15 cellular contexts compared by ENCODE assay signal in genomic region chr20:54267510-54268003, GRCh38. TPM values are rescaled to one million over a fixed set of nuclear protein-coding genes. Genes with fewer than 3 reads are reported as not detected.
A peak's percentile ranks its signal among the peaks of the same experiment; 100 is the strongest.
DNase-seq lines count a peak whose midpoint lies in the region; ATAC-seq and TF ChIP-seq lines count a peak whose summit lies in the region.
"Had no signal": no experiment of that assay in that cellular context is flagged by ENCODE, and none has a peak within 500 bp of the region (broad histone marks: within the 10 kb centered on the region; RNA-seq: fewer than 3 reads in every experiment).

No MANE protein-coding gene starts in this region.

- H3K9me3 Mint-ChIP-seq in MCF 10A (ENCODE audit: unreplicated experiment): peaks cover 5% of the 10 kb centered on the region
- H3K9me3 Mint-ChIP-seq: activated CD4-positive, alpha-beta T cell treated with anti-CD3 and anti-CD28 coated beads, Interleukin-2, amount 10 ng/mL, durations not matched to agents 7 days and 5 days; activated naive CD8-positive, alpha-beta T cell treated with anti-CD3 and anti-CD28 coated beads, Interleukin-2, amount 10 ng/mL, durations not matched to agents 7 days and 5 days had no signal

- DNase-seq in T47D (ENCODE audit: low read depth in 1 of 2, low spot score in 1 of 2) (peak; percentile 54 to 91), MCF 10A (ENCODE audit: unreplicated experiment) (no peak), iPS-NIHi7 (ENCODE audit: extremely low spot score) (peak; percentile 57), upper lobe of right lung (no peak), GM13976 (ENCODE audit: low spot score) (no peak)
- no peak for DNase-seq in stimulated activated CD4-positive, alpha-beta T cell treated with anti-CD3 and anti-CD28 coated beads, Interleukin-12 subunit alpha, Interleukin-12 subunit beta, amount 100 ng/mL, for 4 hours
- DNase-seq: activated CD4-positive, alpha-beta T cell treated with anti-CD3 and anti-CD28 coated beads, Interleukin-2, amount 10 ng/mL, durations not matched to agents 7 days and 5 days; activated naive CD8-positive, alpha-beta T cell treated with anti-CD3 and anti-CD28 coated beads, Interleukin-2, amount 10 ng/mL, durations not matched to agents 7 days and 5 days; NCI-H1436; OCI-M1; stimulated activated naive CD4-positive, alpha-beta T cell treated with Interleukin-2 at 50 U/mL for 16 hours had no signal

- in situ Hi-C loops in T47D (cut with HindIII; ENCODE audit: low pct_unique_long_range_greater_than_20kb, low sequenced_read_pairs) (no loop called here), GM13976 (cut with MboI; ENCODE audit: low sequenced_read_pairs, unreplicated experiment) (no loop called here)

- H3K4me1 Mint-ChIP-seq in MCF 10A (ENCODE audit: insufficient read depth, unreplicated experiment): peaks cover 11% of the 10 kb centered on the region
- H3K4me1 Mint-ChIP-seq: activated CD4-positive, alpha-beta T cell treated with anti-CD3 and anti-CD28 coated beads, Interleukin-2, amount 10 ng/mL, durations not matched to agents 7 days and 5 days; activated naive CD8-positive, alpha-beta T cell treated with anti-CD3 and anti-CD28 coated beads, Interleukin-2, amount 10 ng/mL, durations not matched to agents 7 days and 5 days; B cell had no signal

- H3K27ac ChIP-seq in VCaP (peak overlapping the region; percentile 30), upper lobe of right lung (no peak overlapping the region), gastroesophageal sphincter (no peak overlapping the region)

- TF ChIP-seq EP300 in gastroesophageal sphincter (IDR thresholded peaks at IDR 0.05): no peak

- H3K4me1 ChIP-seq in upper lobe of right lung (no peaks in the 10 kb centered on the region), gastroesophageal sphincter (no peaks in the 10 kb centered on the region)

- peak; percentile 89 for ATAC-seq in upper lobe of right lung
- ATAC-seq in gastroesophageal sphincter: no peak
- ATAC-seq: GM12878 had no signal

- POLR2A ChIA-PET in MCF 10A (lab: Yijun Ruan, JAX): no interaction called here

- 71% methylated on average over 4 of the region's 4 CpGs; no CpG with 5 or more reads in 1 of the 2 donors for WGBS in gastroesophageal sphincter (ENCODE audit: low coverage in 1 of 2), 2 donors

- BruUV-seq in MCF 10A (replicated peaks; lab: Mats Ljungman, UMichigan): no TSS peak

- H3K4me3 ChIP-seq in upper lobe of right lung: no peak overlapping the region
- no peak overlapping the region for H3K4me3 ChIP-seq in gastroesophageal sphincter
- H3K4me3 ChIP-seq: GM12878 had no signal

- TF ChIP-seq CTCF in MCF 10A (IDR thresholded peaks at IDR 0.05; ENCODE audit: unreplicated experiment) (no peak), VCaP (conservative IDR thresholded peaks at IDR 0.05) (no peak), upper lobe of right lung (IDR thresholded peaks at IDR 0.05) (no peak), gastroesophageal sphincter (IDR thresholded peaks at IDR 0.05) (no peak), GM13976 (IDR thresholded peaks at IDR 0.05; ENCODE audit: borderline replicate concordance, control extremely low read depth, extremely low read depth, insufficient read depth, missing control alignments) (no peak)

- intact Hi-C loops in MCF 10A (cut with micrococcal nuclease): no loop called here
- intact Hi-C loops in upper lobe of right lung (cut with DNase I): no loop called here

- no peaks in the 10 kb centered on the region for H3K36me3 ChIP-seq in upper lobe of right lung
- no peaks in the 10 kb centered on the region for H3K36me3 ChIP-seq in gastroesophageal sphincter

- H3K36me3 Mint-ChIP-seq in MCF 10A (ENCODE audit: insufficient read depth, unreplicated experiment): no peaks in the 10 kb centered on the region
- H3K36me3 Mint-ChIP-seq: activated naive CD8-positive, alpha-beta T cell treated with anti-CD3 and anti-CD28 coated beads, Interleukin-2, amount 10 ng/mL, durations not matched to agents 7 days and 5 days had no signal

- no peak overlapping the region for H3K27ac Mint-ChIP-seq in MCF 10A (ENCODE audit: low read depth, unreplicated experiment)
- H3K27ac Mint-ChIP-seq: activated CD4-positive, alpha-beta T cell treated with anti-CD3 and anti-CD28 coated beads, Interleukin-2, amount 10 ng/mL, durations not matched to agents 7 days and 5 days; activated naive CD8-positive, alpha-beta T cell treated with anti-CD3 and anti-CD28 coated beads, Interleukin-2, amount 10 ng/mL, durations not matched to agents 7 days and 5 days; B cell had no signal

- H3K4me3 Mint-ChIP-seq in MCF 10A (ENCODE audit: unreplicated experiment): no peak overlapping the region
- H3K4me3 Mint-ChIP-seq: activated CD4-positive, alpha-beta T cell treated with anti-CD3 and anti-CD28 coated beads, Interleukin-2, amount 10 ng/mL, durations not matched to agents 7 days and 5 days; activated naive CD8-positive, alpha-beta T cell treated with anti-CD3 and anti-CD28 coated beads, Interleukin-2, amount 10 ng/mL, durations not matched to agents 7 days and 5 days; B cell had no signal

- H3K27me3 ChIP-seq in upper lobe of right lung: no peaks in the 10 kb centered on the region
- H3K27me3 ChIP-seq in gastroesophageal sphincter: no peaks in the 10 kb centered on the region

- no peak for TF ChIP-seq POLR2A in gastroesophageal sphincter (IDR thresholded peaks at IDR 0.05)

- no peaks in the 10 kb centered on the region for H3K27me3 Mint-ChIP-seq in MCF 10A (ENCODE audit: insufficient read depth, unreplicated experiment)
- H3K27me3 Mint-ChIP-seq: activated naive CD8-positive, alpha-beta T cell treated with anti-CD3 and anti-CD28 coated beads, Interleukin-2, amount 10 ng/mL, durations not matched to agents 7 days and 5 days had no signal

- CTCF ChIA-PET in MCF 10A (lab: Yijun Ruan, JAX): interaction anchor here (0.6 to 1.2 kb wide), 3 partner anchors 11 to 277 kb away, joined by 3 to 5 read pairs (median 4); no protein-coding TSS in a partner anchor

- no peaks in the 10 kb centered on the region for H3K9me3 ChIP-seq in upper lobe of right lung
- no peaks in the 10 kb centered on the region for H3K9me3 ChIP-seq in gastroesophageal sphincter

RNA-seq across cellular contexts. Expression of gene PFDN4, which starts 59.7 kb away (rescaled TPM):
- total RNA-seq in MCF 10A (2022): 37.0 and 45.4 TPM in 2 replicates
- total RNA-seq in upper lobe of right lung: 19.9 TPM
- total RNA-seq in gastroesophageal sphincter: 10 to 100 TPM; 39.2 to 91.8 (median 48.5) TPM

Comparison
In these comparisons a context has a peak if more than half of its experiments do, and no peak if none do; other contexts are left out.
1. DNase-seq: peak in T47D (2 of 2) and iPS-NIHi7 (single experiment); none in MCF 10A (single experiment), upper lobe of right lung (single experiment), GM13976 (single experiment) and stimulated activated CD4-positive, alpha-beta T cell treated with anti-CD3 and anti-CD28 coated beads, Interleukin-12 subunit alpha, Interleukin-12 subunit beta, amount 100 ng/mL, for 4 hours (single experiment).